In genomic region chr4:78775278-78776030, GRCh38 we compare ENCODE assay signal across 8 cellular contexts. TPM values are rescaled to one million over a fixed set of nuclear protein-coding genes. Genes with fewer than 3 reads are reported as not detected.
A peak's percentile ranks its signal among the peaks of the same experiment; 100 is the strongest.
DNase-seq lines count a peak whose midpoint lies in the region; ATAC-seq and TF ChIP-seq lines count a peak whose summit lies in the region.

No MANE protein-coding gene starts in this region.

- intact Hi-C loops in activated CD4-positive, alpha-beta memory T cell treated with anti-CD3 and anti-CD28 coated beads for 36 hours (cut with micrococcal nuclease): loop anchor here (1.0 to 5.0 kb wide), 7 partner anchors 55 to 913 kb away; partner anchors contain the start of genes FRAS1 and MRPL1
- intact Hi-C loops in dorsolateral prefrontal cortex (cut with DNase I): loop anchor here (5.0 to 10.0 kb wide), 5 partner anchors 71 to 162 kb away; partner anchors contain the start of gene PAQR3 (in 2 of the 2)
- intact Hi-C loops in lower leg skin (cut with DNase I; ENCODE audit: low total_unique reads): no loop called here

- H3K27ac Mint-ChIP-seq in activated CD4-positive, alpha-beta memory T cell treated with anti-CD3 and anti-CD28 coated beads for 36 hours: peak overlapping the region; percentile 91

- POLR2A ChIA-PET in activated CD4-positive, alpha-beta memory T cell treated with anti-CD3 and anti-CD28 coated beads for 36 hours (lab: Charles Lee): interaction anchor here (1.0 kb wide), 1 partner anchor 955 kb away, joined by 3 read pairs; no protein-coding TSS in a partner anchor

- no peaks in the 10 kb centered on the region for H3K27me3 Mint-ChIP-seq in activated CD4-positive, alpha-beta memory T cell treated with anti-CD3 and anti-CD28 coated beads for 36 hours

- 1% methylated on average over 37 to 39 of the region's 51 CpGs for WGBS in lower leg skin, 2 donors

- peak overlapping the region; percentile 93 for H3K4me3 Mint-ChIP-seq in activated CD4-positive, alpha-beta memory T cell treated with anti-CD3 and anti-CD28 coated beads for 36 hours

- H3K27ac ChIP-seq in dorsolateral prefrontal cortex: peak overlapping the region; percentile 67 to 99 (median 97)

- CTCF ChIA-PET in activated CD4-positive, alpha-beta memory T cell treated with anti-CD3 and anti-CD28 coated beads for 36 hours (lab: Charles Lee): no interaction called here

- no peaks in the 10 kb centered on the region for H3K27me3 ChIP-seq in dorsolateral prefrontal cortex

- H3K4me1 Mint-ChIP-seq in activated CD4-positive, alpha-beta memory T cell treated with anti-CD3 and anti-CD28 coated beads for 36 hours (ENCODE audit: low read depth): peaks cover 22% of the 10 kb centered on the region

- no peaks in the 10 kb centered on the region for H3K9me3 Mint-ChIP-seq in activated CD4-positive, alpha-beta memory T cell treated with anti-CD3 and anti-CD28 coated beads for 36 hours

- peak overlapping the region; percentile 68 to 99 (median 92) for H3K4me3 ChIP-seq in dorsolateral prefrontal cortex
- H3K4me3 ChIP-seq in lower leg skin (ENCODE audit: low read depth, poor library complexity, severe bottlenecking): peak overlapping the region; percentile 64

- peak; percentile 31 for ATAC-seq in GM18873 (IDR thresholded peaks at IDR 0.05; ENCODE audit: low FRiP score, unreplicated experiment)
- peak; percentile 54 for ATAC-seq in HG03159 (IDR thresholded peaks at IDR 0.05; ENCODE audit: unreplicated experiment)

- TF ChIP-seq POLR2A in lower leg skin (IDR thresholded peaks at IDR 0.05): no peak

- no peaks in the 10 kb centered on the region for H3K36me3 Mint-ChIP-seq in activated CD4-positive, alpha-beta memory T cell treated with anti-CD3 and anti-CD28 coated beads for 36 hours

- DNase-seq in Ammon's horn (ENCODE audit: low spot score) (peak; percentile 82), NCI-H526 treated with DMSO at 0.1 percent for 48 hours (lab: John Stamatoyannopoulos, UW) (peak; percentile 55), dorsolateral prefrontal cortex (peak; percentile 76 to 94 (median 84)), lower leg skin (ENCODE audit: low spot score in 2 of 2) (peak; percentile 83 to 97)
- peak; percentile 90 for DNase-seq in activated CD4-positive, alpha-beta memory T cell treated with anti-CD3 and anti-CD28 coated beads for 36 hours
- DNase-seq in stimulated activated CD4-positive, alpha-beta T cell treated with anti-CD3 and anti-CD28 coated beads, Interleukin-4, amount 100 ng/mL, for 4 hours: peak; percentile 84 to 88

- TF ChIP-seq CTCF in dorsolateral prefrontal cortex (IDR thresholded peaks at IDR 0.05 in 54 of 56, conservative IDR thresholded peaks at IDR 0.05 in 2 of 56; ENCODE audit: low read depth in 1 of 56, partially characterized antibody in 56 of 56) (peak in 6 of 56 donors; percentile 2 to 19 (median 8)), lower leg skin (IDR thresholded peaks at IDR 0.05) (no peak)

RNA-seq across cellular contexts. Expression of gene BMP2K, which starts 0.7 kb away (rescaled TPM):
- 10 to 100 TPM in 1 of 2 experiments, 1 to 10 TPM in 1; 9.6 to 11.0 TPM for total RNA-seq in activated CD4-positive, alpha-beta memory T cell treated with anti-CD3 and anti-CD28 coated beads for 36 hours
- total RNA-seq in dorsolateral prefrontal cortex (10 to 100 TPM; 28.2 to 76.6 (median 48.9) TPM), lower leg skin (10 to 100 TPM; 19.0 to 31.4 (median 25.8) TPM)

Comparison
In these comparisons a context has a peak if more than half of its experiments do, and no peak if none do; other contexts are left out.
1. Peak in every context shown above with its lines: DNase-seq, ATAC-seq, H3K4me3 ChIP-seq and H3K27ac ChIP-seq.